8 cellular contexts compared by ENCODE assay signal in the genomic region with DNA sequence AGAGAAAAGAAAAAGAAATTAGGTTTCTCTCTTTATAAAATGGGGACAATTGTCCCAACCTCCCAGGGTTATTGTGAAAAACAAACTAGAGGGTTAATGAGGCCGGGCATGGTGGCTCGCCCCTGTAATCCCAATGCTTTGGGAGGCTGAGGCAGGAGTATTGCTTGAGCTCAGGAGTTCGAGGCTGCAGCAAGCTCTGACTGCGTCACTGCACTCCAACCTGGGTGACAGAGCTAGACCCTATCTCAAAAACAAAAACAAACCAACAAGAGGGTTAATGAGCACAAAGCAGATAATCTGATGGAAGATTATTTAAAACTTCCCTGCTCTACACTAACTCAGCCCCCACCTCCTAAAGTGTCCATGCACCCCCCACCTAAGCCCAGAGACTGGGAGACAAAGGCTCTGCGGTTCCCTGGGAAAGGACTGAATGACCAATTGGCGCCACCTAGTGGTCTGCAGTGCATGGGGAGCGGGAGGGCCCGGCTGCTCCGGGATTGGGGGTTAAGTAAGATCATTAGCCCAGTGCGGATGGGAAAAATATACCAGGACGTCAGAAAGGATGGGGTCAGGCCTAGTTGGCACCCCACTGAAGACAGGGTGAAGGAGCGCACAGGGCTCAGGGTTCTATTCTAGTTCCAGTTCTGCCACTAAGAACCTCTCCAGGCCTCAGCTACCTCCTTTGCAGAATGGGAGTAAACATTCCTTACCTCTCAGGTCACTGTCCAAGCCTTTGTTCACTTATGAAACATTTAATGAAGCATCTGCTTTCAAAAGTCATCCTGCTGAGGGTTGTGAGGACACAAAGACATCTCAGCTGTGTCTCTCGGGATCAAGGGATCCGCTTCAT. TPM values are rescaled to one million over a fixed set of nuclear protein-coding genes. Genes with fewer than 3 reads are reported as not detected.
DNase-seq lines count a peak whose midpoint lies in the region; ATAC-seq and TF ChIP-seq lines count a peak whose summit lies in the region.

No MANE protein-coding gene starts in this region.

- no peak for DNase-seq in GM12864 (ENCODE audit: low read depth)
- peak; percentile 79 for DNase-seq in NCI-H1105 (lab: John Stamatoyannopoulos, UW)
- DNase-seq in T follicular helper cell (ENCODE audit: low read depth) = peak; percentile 49
- DNase-seq in adipocyte (ENCODE audit: low read depth) = peak; percentile 93
- peak; percentile 88 for DNase-seq in left ventricle myocardium superior
- DNase-seq in psoas muscle = peak; percentile 81 to 87
- no peak for DNase-seq in cortex of kidney (lab: John Stamatoyannopoulos, UW)

- H3K9me3 ChIP-seq in adipocyte (ENCODE audit: control insufficient read depth, low read length) = no peaks in the 10 kb centered on the region
- H3K9me3 ChIP-seq in psoas muscle = no peaks in the 10 kb centered on the region

- WGBS in psoas muscle, 3 donors = 33 to 37% (median 36%) methylated on average over 14 of the region's 14 CpGs

- TF ChIP-seq CTCF in GM12864 (IDR thresholded peaks at IDR 0.05; ENCODE audit: low read depth, low read length, missing control alignments) (peak; percentile 90), psoas muscle (IDR thresholded peaks at IDR 0.05) (peak; percentile 86)

- H3K27me3 ChIP-seq in adipocyte (replicated peaks; ENCODE audit: control insufficient read depth, insufficient read depth, low read length) = peaks cover 32% of the 10 kb centered on the region
- no peaks in the 10 kb centered on the region for H3K27me3 ChIP-seq in psoas muscle (ENCODE audit: insufficient read depth in 3 of 3, low read length in 2 of 3)

- no peak overlapping the region for H3K27ac ChIP-seq in psoas muscle

- ATAC-seq in left ventricle myocardium superior (peak; percentile 85), psoas muscle (peak; percentile 85 to 96 (median 88)), HG03571 (IDR thresholded peaks at IDR 0.05; ENCODE audit: unreplicated experiment) (no peak)

- H3K9ac ChIP-seq in adipocyte (ENCODE audit: low read length) = no peak overlapping the region

- H3K4me3 ChIP-seq in GM12864 (ENCODE audit: low read depth, low read length) (no peak overlapping the region), adipocyte (ENCODE audit: low read length) (no peak overlapping the region), psoas muscle (no peak overlapping the region)

- intact Hi-C loops in left ventricle myocardium superior (cut with micrococcal nuclease) (loop anchor here (5.0 kb wide), 1 partner anchor 68 kb away; no protein-coding TSS in a partner anchor), psoas muscle (cut with DNase I) (loop anchor here (1.0 to 5.0 kb wide), 3 partner anchors 79 to 128 kb away; no protein-coding TSS in a partner anchor)

- H3K36me3 ChIP-seq in adipocyte (ENCODE audit: control insufficient read depth, insufficient read depth, low read length, severe bottlenecking) (no peaks in the 10 kb centered on the region), psoas muscle (ENCODE audit: insufficient read depth in 1 of 2, low read depth in 1 of 2) (no peaks in the 10 kb centered on the region)

- H3K4me1 ChIP-seq in adipocyte (ENCODE audit: control insufficient read depth, insufficient read depth, low read length) (no peaks in the 10 kb centered on the region), psoas muscle (no peaks in the 10 kb centered on the region)

RNA-seq across cellular contexts. Expression of gene PIF1, which starts 15.6 kb away (rescaled TPM):
- total RNA-seq in left ventricle myocardium superior = 0.42 TPM
- under 1 TPM; 0.24 to 0.52 (median 0.36) TPM for total RNA-seq in psoas muscle
- under 1 TPM; 0.34 to 0.47 (median 0.36) TPM for polyA plus RNA-seq in psoas muscle

RNA-seq across cellular contexts. Expression of gene PLEKHO2, which starts 31.8 kb away (rescaled TPM):
- total RNA-seq in left ventricle myocardium superior = 8.5 TPM
- total RNA-seq in psoas muscle = 1 to 10 TPM; 5.2 to 6.7 (median 6.2) TPM
- polyA plus RNA-seq in psoas muscle = 1 to 10 TPM; 1.9 to 4.4 (median 2.9) TPM

RNA-seq across cellular contexts. Expression of gene RBPMS2, which starts 34.5 kb away (rescaled TPM):
- total RNA-seq in left ventricle myocardium superior = 213 TPM
- 1 to 10 TPM; 1.9 to 3.6 (median 2.3) TPM for total RNA-seq in psoas muscle
- polyA plus RNA-seq in psoas muscle = 1 to 10 TPM; 1.6 to 2.0 (median 2.0) TPM

Comparison
In these comparisons a context has a peak if more than half of its experiments do, and no peak if none do; other contexts are left out.
1. DNase-seq: peak in NCI-H1105 (single experiment), T follicular helper cell (single experiment), adipocyte (single experiment), left ventricle myocardium superior (single experiment) and psoas muscle (2 of 2); none in GM12864 (single experiment) and cortex of kidney (single experiment).
2. RNA of gene RBPMS2, which starts 34.5 kb away (total RNA-seq): 213 TPM in left ventricle myocardium superior (single experiment); 1.9 to 3.6 TPM in psoas muscle; every median in the first group is over 10 times any median in the second.